1 cellular context compared by ENCODE assay signal in the genomic region with DNA sequence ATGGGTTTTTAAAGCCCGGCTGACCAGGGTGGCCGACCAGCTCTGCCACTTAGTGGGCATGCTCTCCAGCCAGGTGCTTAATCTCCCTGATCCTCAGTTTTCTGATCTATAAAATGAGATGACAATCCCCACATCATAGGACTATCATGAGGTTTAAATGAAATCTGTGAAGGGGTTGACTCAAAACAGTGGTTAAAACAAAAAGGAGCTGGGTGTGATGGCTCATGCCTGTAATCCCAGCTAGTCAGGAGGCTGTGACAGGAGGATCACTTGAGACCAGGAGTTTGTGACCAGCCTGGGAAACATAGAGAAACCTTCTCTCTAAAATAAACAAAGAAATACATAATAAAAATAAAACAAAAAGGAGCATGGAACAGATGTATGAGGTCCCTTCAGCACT.
A peak's percentile ranks its signal among the peaks of the same experiment; 100 is the strongest.
TF ChIP-seq lines count a peak whose summit lies in the region.

No MANE protein-coding gene starts in this region.

TF ChIP-seq in HepG2, 621 proteins besides CTCF, POLR2A, EP300 and RAD21:
- TF ChIP-seq SALL2 (CRISPR knock-in tag; IDR thresholded peaks at IDR 0.05): 0 out of 2 replicates have a peak, but pooled peaks have one; percentile 5
- TF ChIP-seq, protein P1, sequence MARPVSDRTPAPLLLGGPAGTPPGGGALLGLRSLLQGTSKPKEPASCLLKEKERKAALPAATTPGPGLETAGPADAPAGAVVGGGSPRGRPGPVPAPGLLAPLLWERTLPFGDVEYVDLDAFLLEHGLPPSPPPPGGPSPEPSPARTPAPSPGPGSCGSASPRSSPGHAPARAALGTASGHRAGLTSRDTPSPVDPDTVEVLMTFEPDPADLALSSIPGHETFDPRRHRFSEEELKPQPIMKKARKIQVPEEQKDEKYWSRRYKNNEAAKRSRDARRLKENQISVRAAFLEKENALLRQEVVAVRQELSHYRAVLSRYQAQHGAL (CRISPR knock-in tag; IDR thresholded peaks at IDR 0.05; ENCODE audit: not compliant biosample characterization): no peak
- TF ChIP-seq, protein P2, sequence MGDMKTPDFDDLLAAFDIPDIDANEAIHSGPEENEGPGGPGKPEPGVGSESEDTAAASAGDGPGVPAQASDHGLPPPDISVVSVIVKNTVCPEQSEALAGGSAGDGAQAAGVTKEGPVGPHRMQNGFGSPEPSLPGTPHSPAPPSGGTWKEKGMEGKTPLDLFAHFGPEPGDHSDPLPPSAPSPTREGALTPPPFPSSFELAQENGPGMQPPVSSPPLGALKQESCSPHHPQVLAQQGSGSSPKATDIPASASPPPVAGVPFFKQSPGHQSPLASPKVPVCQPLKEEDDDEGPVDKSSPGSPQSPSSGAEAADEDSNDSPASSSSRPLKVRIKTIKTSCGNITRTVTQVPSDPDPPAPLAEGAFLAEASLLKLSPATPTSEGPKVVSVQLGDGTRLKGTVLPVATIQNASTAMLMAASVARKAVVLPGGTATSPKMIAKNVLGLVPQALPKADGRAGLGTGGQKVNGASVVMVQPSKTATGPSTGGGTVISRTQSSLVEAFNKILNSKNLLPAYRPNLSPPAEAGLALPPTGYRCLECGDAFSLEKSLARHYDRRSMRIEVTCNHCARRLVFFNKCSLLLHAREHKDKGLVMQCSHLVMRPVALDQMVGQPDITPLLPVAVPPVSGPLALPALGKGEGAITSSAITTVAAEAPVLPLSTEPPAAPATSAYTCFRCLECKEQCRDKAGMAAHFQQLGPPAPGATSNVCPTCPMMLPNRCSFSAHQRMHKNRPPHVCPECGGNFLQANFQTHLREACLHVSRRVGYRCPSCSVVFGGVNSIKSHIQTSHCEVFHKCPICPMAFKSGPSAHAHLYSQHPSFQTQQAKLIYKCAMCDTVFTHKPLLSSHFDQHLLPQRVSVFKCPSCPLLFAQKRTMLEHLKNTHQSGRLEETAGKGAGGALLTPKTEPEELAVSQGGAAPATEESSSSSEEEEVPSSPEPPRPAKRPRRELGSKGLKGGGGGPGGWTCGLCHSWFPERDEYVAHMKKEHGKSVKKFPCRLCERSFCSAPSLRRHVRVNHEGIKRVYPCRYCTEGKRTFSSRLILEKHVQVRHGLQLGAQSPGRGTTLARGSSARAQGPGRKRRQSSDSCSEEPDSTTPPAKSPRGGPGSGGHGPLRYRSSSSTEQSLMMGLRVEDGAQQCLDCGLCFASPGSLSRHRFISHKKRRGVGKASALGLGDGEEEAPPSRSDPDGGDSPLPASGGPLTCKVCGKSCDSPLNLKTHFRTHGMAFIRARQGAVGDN (CRISPR knock-in tag; IDR thresholded peaks at IDR 0.05): peak; percentile 9; the same call in 1 of the 2 replicates
